ENCODE assay signal across 8 cellular contexts in the genomic region with DNA sequence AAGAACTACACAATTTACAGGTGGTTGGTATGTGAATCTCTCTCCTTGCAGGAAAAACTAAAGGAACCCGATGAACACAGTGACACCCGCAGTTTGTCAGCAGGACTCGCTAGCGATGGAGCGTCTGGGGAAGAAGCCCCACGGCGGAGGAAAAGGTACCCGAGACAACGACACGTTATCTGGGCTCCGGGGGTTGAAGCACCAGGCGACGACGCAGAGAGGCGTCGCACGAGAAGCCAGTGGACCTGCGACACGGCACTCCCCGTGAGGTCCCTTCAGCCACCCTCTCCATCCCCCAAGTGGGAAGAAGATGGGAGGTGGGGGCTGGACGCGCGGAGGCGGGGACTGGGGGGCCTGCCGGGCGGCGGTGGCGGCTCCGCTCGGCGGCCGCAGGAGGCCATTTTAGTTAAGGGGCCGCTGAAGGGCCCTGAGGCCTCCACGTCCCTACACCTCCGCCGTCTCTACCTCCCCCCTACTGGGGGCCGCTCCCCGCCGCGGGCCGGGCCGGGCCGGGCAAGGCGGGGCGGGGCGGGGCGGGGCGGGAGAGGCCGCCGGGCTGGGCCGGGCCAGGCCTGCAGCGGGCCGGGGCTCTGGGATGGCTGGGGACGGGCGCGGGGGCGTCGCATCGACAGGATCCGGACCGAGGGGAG. TPM values are rescaled to one million over a fixed set of nuclear protein-coding genes. Genes with fewer than 3 reads are reported as not detected.
DNase-seq lines count a peak whose midpoint lies in the region; ATAC-seq and TF ChIP-seq lines count a peak whose summit lies in the region.

No MANE protein-coding gene starts in this region.

- DNase-seq in GM04504 (ENCODE audit: low read depth) (peak; percentile 16), choroid plexus epithelial cell (ENCODE audit: low read depth) (peak; percentile 44), left kidney (ENCODE audit: low read depth, low spot score) (peak; percentile 83), mesenteric fat pad (ENCODE audit: low spot score) (no peak)
- peak in 3 of 4 experiments; percentile 19 to 37 (median 22) for DNase-seq in activated CD4-positive, CD25-positive, alpha-beta regulatory T cell (lab: John Stamatoyannopoulos, UW)
- peak; percentile 18 to 34 for DNase-seq in stimulated activated CD4-positive, alpha-beta T cell treated with anti-CD3 and anti-CD28 coated beads, Interleukin-2, amount 100 ng/mL, for 48 hours

- ATAC-seq in GM21737 (IDR thresholded peaks at IDR 0.05; ENCODE audit: unreplicated experiment), result peak; percentile 34

- H3K27me3 ChIP-seq in KMS-11 (ENCODE audit: insufficient read depth, low read depth), result no peaks in the 10 kb centered on the region; the same call in 1 of the 2 replicates

- H3K79me2 ChIP-seq in KMS-11 (ENCODE audit: insufficient read depth, low read depth), result peaks cover 51% of the 10 kb centered on the region

- TF ChIP-seq CTCF in KMS-11 (conservative IDR thresholded peaks at IDR 0.05; ENCODE audit: low read depth, low read length), result no peak
- no peak for TF ChIP-seq CTCF in choroid plexus epithelial cell (conservative IDR thresholded peaks at IDR 0.05; ENCODE audit: low read depth, low read length)

- peak overlapping the region; percentile 89 for H3K9ac ChIP-seq in KMS-11

- peaks cover 7% of the 10 kb centered on the region; the same call in 1 of the 2 replicates for H3K36me3 ChIP-seq in KMS-11 (ENCODE audit: insufficient read depth)

- H3K4me3 ChIP-seq in KMS-11 (IDR thresholded peaks at IDR 0.05; ENCODE audit: insufficient read depth, low read depth, low read length) (no peak overlapping the region), choroid plexus epithelial cell (ENCODE audit: low read depth, low read length) (peak overlapping the region; percentile 85)

- H2AFZ ChIP-seq in KMS-11 (ENCODE audit: low read depth), result peak overlapping the region; percentile 70; the same call in 1 of the 2 replicates

- peaks cover 45% of the 10 kb centered on the region for H3K4me1 ChIP-seq in KMS-11 (ENCODE audit: low read depth, poor library complexity, severe bottlenecking)

- H3K4me2 ChIP-seq in KMS-11, result peak overlapping the region; percentile 91

- peaks cover 6% of the 10 kb centered on the region; the same call in 1 of the 2 replicates for H4K20me1 ChIP-seq in KMS-11 (ENCODE audit: insufficient read depth)

- peak overlapping the region; percentile 80 for H3K27ac ChIP-seq in KMS-11

RNA-seq across cellular contexts. Expression of gene ZFR, which starts 0.9 kb away (rescaled TPM):
- total RNA-seq in mesenteric fat pad, result 78.5 TPM
